Comparison of ENCODE assay signal across 25 cellular contexts in genomic region chr7:105996860-105997737, GRCh38. TPM values are rescaled to one million over a fixed set of nuclear protein-coding genes. Genes with fewer than 3 reads are reported as not detected.
DNase-seq lines count a peak whose midpoint lies in the region; ATAC-seq and TF ChIP-seq lines count a peak whose summit lies in the region.
"Had no signal": no experiment of that assay in that cellular context is flagged by ENCODE, and none has a peak within 500 bp of the region (broad histone marks: within the 10 kb centered on the region; RNA-seq: fewer than 3 reads in every experiment).

No MANE protein-coding gene starts in this region.

- peaks cover 8% of the 10 kb centered on the region for H3K27me3 Mint-ChIP-seq in type B pancreatic cell

- H3K27ac Mint-ChIP-seq in type B pancreatic cell: peak overlapping the region; percentile 8
- H3K27ac Mint-ChIP-seq: CD8-positive, alpha-beta T cell had no signal

- H3K36me3 ChIP-seq in hepatocyte (replicated peaks; ENCODE audit: insufficient read depth, low read depth): no peaks in the 10 kb centered on the region
- H3K36me3 ChIP-seq in lung (ENCODE audit: control insufficient read depth in 2 of 2, insufficient read depth in 2 of 2, low read length in 2 of 2): no peaks in the 10 kb centered on the region

- H3K27me3 ChIP-seq in hepatocyte: no peaks in the 10 kb centered on the region
- H3K27me3 ChIP-seq in lung (ENCODE audit: control insufficient read depth, insufficient read depth): no peaks in the 10 kb centered on the region

- H3K36me3 Mint-ChIP-seq in type B pancreatic cell: no peaks in the 10 kb centered on the region
- H3K36me3 Mint-ChIP-seq: CD8-positive, alpha-beta T cell had no signal

- H3K9me2 ChIP-seq in hepatocyte (replicated peaks; ENCODE audit: insufficient read depth): no peaks in the 10 kb centered on the region

- H3K79me2 ChIP-seq in hepatocyte: no peaks in the 10 kb centered on the region

- H3K4me1 Mint-ChIP-seq in type B pancreatic cell (ENCODE audit: unreplicated experiment): peaks cover 16% of the 10 kb centered on the region

- no peak overlapping the region for H3K27ac ChIP-seq in hepatocyte
- H3K27ac ChIP-seq in lung (ENCODE audit: low read depth in 1 of 2, low read length in 1 of 2): peak overlapping the region in 1 of 2 donors; percentile 13
- H3K27ac ChIP-seq: 22Rv1, SK-N-MC had no signal

- H3K9me3 ChIP-seq in hepatocyte (ENCODE audit: low read depth) (no peaks in the 10 kb centered on the region), lung (ENCODE audit: control insufficient read depth in 2 of 2, insufficient read depth in 1 of 2, low read length in 1 of 2) (no peaks in the 10 kb centered on the region)

- TF ChIP-seq CTCF in hepatocyte (IDR thresholded peaks at IDR 0.05; ENCODE audit: poor library complexity): no peak
- no peak for TF ChIP-seq CTCF in lung (IDR thresholded peaks at IDR 0.05; ENCODE audit: control extremely low read depth, extremely low read depth)
- TF ChIP-seq CTCF in type B pancreatic cell (conservative IDR thresholded peaks at IDR 0.05): no peak

- no peaks in the 10 kb centered on the region for H3K9me3 Mint-ChIP-seq in type B pancreatic cell
- H3K9me3 Mint-ChIP-seq: CD8-positive, alpha-beta T cell had no signal

- no peak overlapping the region for H3K4me3 ChIP-seq in hepatocyte
- H3K4me3 ChIP-seq in lung: no peak overlapping the region
- H3K4me3 ChIP-seq: SK-N-MC had no signal

- H2AFZ ChIP-seq in hepatocyte: no peak overlapping the region

- ATAC-seq in lung (ENCODE audit: insufficient read depth, low FRiP score): peak; percentile 69
- ATAC-seq: CD8-positive, alpha-beta T cell had no signal

- WGBS in hepatocyte (ENCODE audit: low lambda C conversion rate, missing lambda C conversion rate): 63% methylated on average over 5 of the region's 5 CpGs
- WGBS in lung, 2 donors: 41 to 52% methylated on average over 5 of the region's 5 CpGs

- no peaks in the 10 kb centered on the region for H4K20me1 ChIP-seq in hepatocyte (ENCODE audit: insufficient read depth, poor library complexity, severe bottlenecking)

- H3K4me1 ChIP-seq in hepatocyte (ENCODE audit: insufficient read depth): no peaks in the 10 kb centered on the region
- peaks cover 0 to 7% of the 10 kb centered on the region in 2 donors for H3K4me1 ChIP-seq in lung (ENCODE audit: control insufficient read depth in 2 of 2, insufficient read depth in 2 of 2, low read length in 2 of 2)

- DNase-seq in DMS 273 (lab: John Stamatoyannopoulos, UW; ENCODE audit: unreplicated experiment) (peak; percentile 34), DMS 273 treated with DMSO at 0.1 percent for 48 hours (lab: John Stamatoyannopoulos, UW) (no peak), hepatocyte (ENCODE audit: low spot score) (peak; percentile 51), lung (ENCODE audit: low spot score) (peak; percentile 65), type B pancreatic cell (ENCODE audit: extremely low spot score, unreplicated experiment) (no peak), NCI-H748 (lab: John Stamatoyannopoulos, UW; ENCODE audit: unreplicated experiment) (no peak), NCI-H69 (lab: John Stamatoyannopoulos, UW) (no peak), islet precursor cell (no peak)
- DNase-seq: ACHN; C1 segment of cervical spinal cord; Calu3; CD8-positive, alpha-beta T cell; DMS53; GDM1; KG1; NCI-H1105; NCI-H146; NCI-H2029; NCI-H2227 treated with DMSO at 0.1 percent for 48 hours; NCI-H510A; NCI-H774; OCI-M1; Right ventricle myocardium superior had no signal

- no peak overlapping the region for H3K4me3 Mint-ChIP-seq in type B pancreatic cell
- H3K4me3 Mint-ChIP-seq: CD8-positive, alpha-beta T cell had no signal

- no peak overlapping the region for H3K4me2 ChIP-seq in hepatocyte

RNA-seq across cellular contexts. Expression of gene CDHR3, which starts 34.0 kb away (rescaled TPM):
- total RNA-seq in hepatocyte (3.3 and 4.8 TPM in 2 replicates), lung (10 to 100 TPM; 54.5 to 80.3 TPM), type B pancreatic cell (ENCODE audit: low replicate concordance) (5.6 and 15.5 TPM in 2 replicates)
- polyA plus RNA-seq in hepatocyte (5.1 and 6.9 TPM in 2 replicates), lung (10 to 100 TPM; 10.5 to 17.6 TPM)

Comparison
In these comparisons a context has a peak if more than half of its experiments do, and no peak if none do; other contexts are left out.
1. DNase-seq: peak in DMS 273 (single experiment), hepatocyte (single experiment) and lung (single experiment); none in DMS 273 treated with DMSO at 0.1 percent for 48 hours (single experiment), type B pancreatic cell (single experiment), NCI-H748 (single experiment), NCI-H69 (single experiment) and islet precursor cell (single experiment).